In genomic region chr18:13574355-13574754, GRCh38 we compare ENCODE assay signal across 14 cellular contexts.
DNase-seq lines count a peak whose midpoint lies in the region; ATAC-seq and TF ChIP-seq lines count a peak whose summit lies in the region.
"Had no signal": no experiment of that assay in that cellular context is flagged by ENCODE, and none has a peak within 500 bp of the region (broad histone marks: within the 10 kb centered on the region; RNA-seq: fewer than 3 reads in every experiment).

No MANE protein-coding gene starts in this region.

- TF ChIP-seq EP300 in esophagus muscularis mucosa (IDR thresholded peaks at IDR 0.05) (no peak), suprapubic skin (IDR thresholded peaks at IDR 0.05) (no peak)

- H3K4me1 ChIP-seq in esophagus muscularis mucosa (peaks cover 4 to 20% (median 18%) of the 10 kb centered on the region in 4 donors), suprapubic skin (peaks cover 15% of the 10 kb centered on the region)

- intact Hi-C loops in esophagus muscularis mucosa (cut with DNase I), result no loop called here

- H3K9me3 ChIP-seq in esophagus muscularis mucosa, result no peaks in the 10 kb centered on the region
- H3K9me3 ChIP-seq in suprapubic skin, result no peaks in the 10 kb centered on the region

- peak; percentile 60 for DNase-seq in coronary artery (ENCODE audit: low spot score)
- DNase-seq in esophagus muscularis mucosa (ENCODE audit: extremely low spot score), result peak; percentile 62
- DNase-seq in suprapubic skin (ENCODE audit: low spot score in 2 of 2), result no peak
- no peak for DNase-seq in activated CD4-positive, alpha-beta T cell treated with anti-CD3 and anti-CD28 coated beads, Interleukin-2, amount 50 U/mL, for 48 hours
- DNase-seq in NCI-H1105 (lab: John Stamatoyannopoulos, UW), result no peak
- DNase-seq: C1 segment of cervical spinal cord; Calu3; CD4-positive, alpha-beta T cell; DMS 273 treated with DMSO at 0.1 percent for 48 hours; H7 had no signal

- TF ChIP-seq POLR2A in esophagus muscularis mucosa (IDR thresholded peaks at IDR 0.05; ENCODE audit: low read depth) (no peak), suprapubic skin (IDR thresholded peaks at IDR 0.05) (no peak)

- no peak for ATAC-seq in GM21737 (IDR thresholded peaks at IDR 0.05; ENCODE audit: unreplicated experiment)

- no peak overlapping the region for H3K27ac ChIP-seq in coronary artery
- H3K27ac ChIP-seq in esophagus muscularis mucosa (replicated peaks in 1 of 4), result no peak overlapping the region
- H3K27ac ChIP-seq in skin epidermis, result peak overlapping the region in 12 of 21 experiments; percentile 17 to 88 (median 64)
- peak overlapping the region; percentile 33 for H3K27ac ChIP-seq in suprapubic skin
- H3K27ac ChIP-seq: GM23248, HL-60 had no signal

- no peaks in the 10 kb centered on the region for H3K36me3 ChIP-seq in esophagus muscularis mucosa
- no peaks in the 10 kb centered on the region for H3K36me3 ChIP-seq in suprapubic skin

- H3K27me3 ChIP-seq in esophagus muscularis mucosa (no peaks in the 10 kb centered on the region), suprapubic skin (no peaks in the 10 kb centered on the region)

- WGBS in esophagus muscularis mucosa, result over 99% methylated on average over 10 of the region's 10 CpGs
- WGBS in suprapubic skin, result 91% methylated on average over 10 of the region's 10 CpGs

- TF ChIP-seq CTCF in coronary artery (IDR thresholded peaks at IDR 0.05) (no peak), esophagus muscularis mucosa (IDR thresholded peaks at IDR 0.05) (no peak), suprapubic skin (IDR thresholded peaks at IDR 0.05) (no peak)

- no peak overlapping the region for H3K4me3 ChIP-seq in coronary artery
- no peak overlapping the region for H3K4me3 ChIP-seq in esophagus muscularis mucosa
- no peak overlapping the region for H3K4me3 ChIP-seq in skin epidermis
- H3K4me3 ChIP-seq in suprapubic skin, result no peak overlapping the region
- H3K4me3 ChIP-seq: GM23248 had no signal

Comparison
In these comparisons a context has a peak if more than half of its experiments do, and no peak if none do; other contexts are left out.
1. DNase-seq: peak in coronary artery (single experiment) and esophagus muscularis mucosa (single experiment); none in suprapubic skin (0 of 2), activated CD4-positive, alpha-beta T cell treated with anti-CD3 and anti-CD28 coated beads, Interleukin-2, amount 50 U/mL, for 48 hours (0 of 2) and NCI-H1105 (single experiment).
2. H3K27ac ChIP-seq: peak in skin epidermis (12 of 21) and suprapubic skin (single experiment); none in coronary artery (0 of 2) and esophagus muscularis mucosa (0 of 4).